In the genomic region with DNA sequence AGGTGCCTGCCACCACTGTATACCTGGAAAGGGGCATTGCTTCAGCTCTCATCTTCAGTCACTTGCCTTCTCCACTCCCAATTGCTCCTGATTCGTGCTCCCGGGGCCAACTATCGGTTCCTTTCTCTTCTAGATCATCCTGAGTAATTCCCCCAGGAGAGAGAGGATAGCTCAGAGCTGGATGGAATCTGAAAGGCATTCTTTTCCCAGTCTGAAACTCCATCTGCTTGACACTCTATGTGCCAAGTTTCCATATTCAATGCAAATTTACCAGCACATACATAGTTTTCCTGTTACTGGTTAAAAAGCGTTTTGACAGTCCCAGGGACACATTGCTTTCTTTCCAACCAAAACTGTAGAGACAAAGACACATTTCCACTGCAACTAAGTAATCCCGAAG, we compare ENCODE assay signal across 2 cellular contexts.
TF ChIP-seq lines count a peak whose summit lies in the region.

No MANE protein-coding gene starts in this region.

TF ChIP-seq in GM23338, 12 proteins besides CTCF, POLR2A, EP300 and RAD21 (continued from another document):
- TF ChIP-seq, protein P1, sequence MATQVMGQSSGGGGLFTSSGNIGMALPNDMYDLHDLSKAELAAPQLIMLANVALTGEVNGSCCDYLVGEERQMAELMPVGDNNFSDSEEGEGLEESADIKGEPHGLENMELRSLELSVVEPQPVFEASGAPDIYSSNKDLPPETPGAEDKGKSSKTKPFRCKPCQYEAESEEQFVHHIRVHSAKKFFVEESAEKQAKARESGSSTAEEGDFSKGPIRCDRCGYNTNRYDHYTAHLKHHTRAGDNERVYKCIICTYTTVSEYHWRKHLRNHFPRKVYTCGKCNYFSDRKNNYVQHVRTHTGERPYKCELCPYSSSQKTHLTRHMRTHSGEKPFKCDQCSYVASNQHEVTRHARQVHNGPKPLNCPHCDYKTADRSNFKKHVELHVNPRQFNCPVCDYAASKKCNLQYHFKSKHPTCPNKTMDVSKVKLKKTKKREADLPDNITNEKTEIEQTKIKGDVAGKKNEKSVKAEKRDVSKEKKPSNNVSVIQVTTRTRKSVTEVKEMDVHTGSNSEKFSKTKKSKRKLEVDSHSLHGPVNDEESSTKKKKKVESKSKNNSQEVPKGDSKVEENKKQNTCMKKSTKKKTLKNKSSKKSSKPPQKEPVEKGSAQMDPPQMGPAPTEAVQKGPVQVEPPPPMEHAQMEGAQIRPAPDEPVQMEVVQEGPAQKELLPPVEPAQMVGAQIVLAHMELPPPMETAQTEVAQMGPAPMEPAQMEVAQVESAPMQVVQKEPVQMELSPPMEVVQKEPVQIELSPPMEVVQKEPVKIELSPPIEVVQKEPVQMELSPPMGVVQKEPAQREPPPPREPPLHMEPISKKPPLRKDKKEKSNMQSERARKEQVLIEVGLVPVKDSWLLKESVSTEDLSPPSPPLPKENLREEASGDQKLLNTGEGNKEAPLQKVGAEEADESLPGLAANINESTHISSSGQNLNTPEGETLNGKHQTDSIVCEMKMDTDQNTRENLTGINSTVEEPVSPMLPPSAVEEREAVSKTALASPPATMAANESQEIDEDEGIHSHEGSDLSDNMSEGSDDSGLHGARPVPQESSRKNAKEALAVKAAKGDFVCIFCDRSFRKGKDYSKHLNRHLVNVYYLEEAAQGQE (IDR thresholded peaks at IDR 0.05; ENCODE audit: unreplicated experiment), result no peak
- TF ChIP-seq ZNF331 (CRISPR knock-in tag; IDR thresholded peaks at IDR 0.05; ENCODE audit: low read depth) (no peak), JUNB (IDR thresholded peaks at IDR 0.05; ENCODE audit: unreplicated experiment) (no peak), ZNF114 (CRISPR knock-in tag; IDR thresholded peaks at IDR 0.05) (no peak), EZH2 (IDR thresholded peaks at IDR 0.05; ENCODE audit: low read depth, unreplicated experiment) (no peak), EZH2phosphoT487 (IDR thresholded peaks at IDR 0.05; ENCODE audit: unreplicated experiment) (no peak), POLR2AphosphoS5 (IDR thresholded peaks at IDR 0.05; ENCODE audit: low read depth) (no peak), NANOG (IDR thresholded peaks at IDR 0.05; ENCODE audit: borderline replicate concordance) (no peak), ZNF462 (CRISPR knock-in tag; IDR thresholded peaks at IDR 0.05) (no peak)
- TF ChIP-seq, protein P2, sequence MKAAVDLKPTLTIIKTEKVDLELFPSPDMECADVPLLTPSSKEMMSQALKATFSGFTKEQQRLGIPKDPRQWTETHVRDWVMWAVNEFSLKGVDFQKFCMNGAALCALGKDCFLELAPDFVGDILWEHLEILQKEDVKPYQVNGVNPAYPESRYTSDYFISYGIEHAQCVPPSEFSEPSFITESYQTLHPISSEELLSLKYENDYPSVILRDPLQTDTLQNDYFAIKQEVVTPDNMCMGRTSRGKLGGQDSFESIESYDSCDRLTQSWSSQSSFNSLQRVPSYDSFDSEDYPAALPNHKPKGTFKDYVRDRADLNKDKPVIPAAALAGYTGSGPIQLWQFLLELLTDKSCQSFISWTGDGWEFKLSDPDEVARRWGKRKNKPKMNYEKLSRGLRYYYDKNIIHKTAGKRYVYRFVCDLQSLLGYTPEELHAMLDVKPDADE (IDR thresholded peaks at IDR 0.05), result no peak

TF ChIP-seq in SK-N-SH treated with all-trans-retinoic acid at 6 μM for 48 hours, 23 proteins besides CTCF, POLR2A, EP300 and RAD21 (continued from another document):
- TF ChIP-seq ZFP3 (CRISPR knock-in tag; IDR thresholded peaks at IDR 0.05), result no peak
- no peak for TF ChIP-seq ZC3H10 (CRISPR knock-in tag; IDR thresholded peaks at IDR 0.05)
- no peak for TF ChIP-seq OSR1 (CRISPR knock-in tag; IDR thresholded peaks at IDR 0.05)
- no peak for TF ChIP-seq GLIS3 (CRISPR knock-in tag; IDR thresholded peaks at IDR 0.05)
- no peak for TF ChIP-seq ZFP30 (CRISPR knock-in tag; IDR thresholded peaks at IDR 0.05)
- TF ChIP-seq, protein P3, sequence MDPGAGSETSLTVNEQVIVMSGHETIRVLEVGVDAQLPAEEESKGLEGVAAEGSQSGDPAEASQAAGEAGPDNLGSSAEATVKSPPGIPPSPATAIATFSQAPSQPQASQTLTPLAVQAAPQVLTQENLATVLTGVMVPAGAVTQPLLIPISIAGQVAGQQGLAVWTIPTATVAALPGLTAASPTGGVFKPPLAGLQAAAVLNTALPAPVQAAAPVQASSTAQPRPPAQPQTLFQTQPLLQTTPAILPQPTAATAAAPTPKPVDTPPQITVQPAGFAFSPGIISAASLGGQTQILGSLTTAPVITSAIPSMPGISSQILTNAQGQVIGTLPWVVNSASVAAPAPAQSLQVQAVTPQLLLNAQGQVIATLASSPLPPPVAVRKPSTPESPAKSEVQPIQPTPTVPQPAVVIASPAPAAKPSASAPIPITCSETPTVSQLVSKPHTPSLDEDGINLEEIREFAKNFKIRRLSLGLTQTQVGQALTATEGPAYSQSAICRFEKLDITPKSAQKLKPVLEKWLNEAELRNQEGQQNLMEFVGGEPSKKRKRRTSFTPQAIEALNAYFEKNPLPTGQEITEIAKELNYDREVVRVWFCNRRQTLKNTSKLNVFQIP (CRISPR knock-in tag; IDR thresholded peaks at IDR 0.05; ENCODE audit: borderline replicate concordance, low read depth), result no peak
- no peak for TF ChIP-seq CREB5 (CRISPR knock-in tag; IDR thresholded peaks at IDR 0.05; ENCODE audit: low read depth)
- TF ChIP-seq ISL1 (CRISPR knock-in tag; IDR thresholded peaks at IDR 0.05), result no peak
- TF ChIP-seq ZNF565 (CRISPR knock-in tag; conservative IDR thresholded peaks at IDR 0.05; ENCODE audit: low read depth), result no peak
- TF ChIP-seq RARB (CRISPR knock-in tag; IDR thresholded peaks at IDR 0.05), result no peak
- no peak for TF ChIP-seq ARNTL (CRISPR knock-in tag; IDR thresholded peaks at IDR 0.05; ENCODE audit: borderline replicate concordance, low read depth)
- TF ChIP-seq ZNF8 (CRISPR knock-in tag; IDR thresholded peaks at IDR 0.05), result no peak
- TF ChIP-seq CSRNP3 (CRISPR knock-in tag; IDR thresholded peaks at IDR 0.05), result no peak
- no peak for TF ChIP-seq SNAI2 (CRISPR knock-in tag; IDR thresholded peaks at IDR 0.05)
